ENCODE assay signal across 31 cellular contexts in the genomic region with DNA sequence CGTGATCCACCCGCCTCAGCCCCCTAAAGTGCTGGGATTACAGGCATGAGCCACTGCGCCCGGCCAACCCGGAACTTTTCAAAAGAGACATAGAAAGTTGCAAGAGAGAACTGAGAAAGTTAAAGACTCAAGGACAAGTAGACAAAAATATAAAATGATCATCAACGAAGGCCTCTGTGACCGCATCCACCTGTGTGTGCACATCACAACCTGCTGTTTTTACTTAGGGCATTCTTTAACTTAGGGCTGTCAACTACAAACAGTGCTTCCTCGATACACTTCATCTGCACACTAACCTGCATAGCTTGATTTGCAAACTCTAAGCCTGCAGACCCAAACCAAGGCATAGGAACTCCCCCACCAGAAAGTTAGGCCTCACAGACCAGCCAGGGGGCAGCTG.
"Had no signal": no experiment of that assay in that cellular context is flagged by ENCODE, and none has a peak within 500 bp of the region (broad histone marks: within the 10 kb centered on the region; RNA-seq: fewer than 3 reads in every experiment).

No MANE protein-coding gene starts in this region.

- H3K27me3 Mint-ChIP-seq: activated CD4-positive, alpha-beta memory T cell treated with anti-CD3 and anti-CD28 coated beads, Interleukin-2, amount 10 ng/mL, durations not matched to agents 7 days and 5 days; activated CD4-positive, alpha-beta T cell treated with anti-CD3 and anti-CD28 coated beads, Interleukin-2, amount 10 ng/mL, durations not matched to agents 7 days and 5 days; activated naive CD4-positive, alpha-beta T cell treated with anti-CD3 and anti-CD28 coated beads, Interleukin-2, amount 10 ng/mL, durations not matched to agents 7 days and 5 days; activated naive CD8-positive, alpha-beta T cell treated with anti-CD3 and anti-CD28 coated beads, Interleukin-2, amount 10 ng/mL, durations not matched to agents 7 days and 5 days; activated T-cell treated with anti-CD3 and anti-CD28 coated beads, Interleukin-2, amount 50 U/mL, for 24 hours had no signal

- H3K9me3 Mint-ChIP-seq: activated CD4-positive, alpha-beta memory T cell treated with anti-CD3 and anti-CD28 coated beads, Interleukin-2, amount 10 ng/mL, durations not matched to agents 7 days and 5 days; activated CD4-positive, alpha-beta T cell treated with anti-CD3 and anti-CD28 coated beads, Interleukin-2, amount 10 ng/mL, durations not matched to agents 7 days and 5 days; activated naive CD4-positive, alpha-beta T cell treated with anti-CD3 and anti-CD28 coated beads, Interleukin-2, amount 10 ng/mL, durations not matched to agents 7 days and 5 days; activated naive CD8-positive, alpha-beta T cell treated with anti-CD3 and anti-CD28 coated beads, Interleukin-2, amount 10 ng/mL, durations not matched to agents 7 days and 5 days; activated T-cell treated with anti-CD3 and anti-CD28 coated beads, Interleukin-2, amount 50 U/mL, for 24 hours; nephron; T-helper 1 cell treated with Interleukin-12 subunit alpha and Interleukin-12 subunit beta and Interleukin-4 antibody, amounts not matched to agents 30 μg/mL and 1 μg/mL, for 36 hours had no signal

- DNase-seq: activated CD4-positive, alpha-beta memory T cell treated with anti-CD3 and anti-CD28 coated beads, Interleukin-2, amount 10 ng/mL, durations not matched to agents 7 days and 5 days; activated CD4-positive, alpha-beta T cell treated with anti-CD3 and anti-CD28 coated beads, Interleukin-2, amount 10 ng/mL, durations not matched to agents 7 days and 5 days; activated CD4-positive, CD25-positive, alpha-beta regulatory T cell treated with anti-CD3 and anti-CD28 coated beads, Interleukin-2, amount 50 U/mL, for 72 hours; activated CD8-positive, alpha-beta memory T cell treated with anti-CD3 and anti-CD28 coated beads, Interleukin-2, amount 50 U/mL, for 48 hours; activated gamma-delta T cell; activated naive CD4-positive, alpha-beta T cell treated with anti-CD3 and anti-CD28 coated beads, Interleukin-2, amount 10 ng/mL, durations not matched to agents 7 days and 5 days; activated naive CD8-positive, alpha-beta T cell treated with anti-CD3 and anti-CD28 coated beads, Interleukin-2, amount 10 ng/mL, durations not matched to agents 7 days and 5 days; activated T-cell treated with anti-CD3 and anti-CD28 coated beads, Interleukin-2, amount 50 U/mL, for 24 hours; brain microvascular endothelial cell; dorsolateral prefrontal cortex; effector memory CD4-positive, alpha-beta T cell; erythroblast; gastrocnemius medialis; glutamatergic neuron; lower lobe of right lung; mesendoderm; ovary; retina; small intestine; stimulated activated CD4-positive, alpha-beta T cell treated with anti-CD3 and anti-CD28 coated beads, Interleukin-1b, Interleukin-23, amount 100 ng/mL, for 48 hours; stimulated activated CD4-positive, alpha-beta T cell treated with anti-CD3 and anti-CD28 coated beads, Interleukin-4, amount 100 ng/mL, for 4 hours; stimulated activated CD8-positive, alpha-beta memory T cell treated with anti-CD3 and anti-CD28 coated beads, Interleukin-4, amount 100 ng/mL, for 48 hours; stimulated activated naive CD4-positive, alpha-beta T cell; T1000; WERI-Rb-1 had no signal

- H3K4me1 Mint-ChIP-seq: nephron had no signal

- H3K27ac Mint-ChIP-seq: activated CD4-positive, alpha-beta memory T cell treated with anti-CD3 and anti-CD28 coated beads, Interleukin-2, amount 10 ng/mL, durations not matched to agents 7 days and 5 days; activated CD4-positive, alpha-beta T cell treated with anti-CD3 and anti-CD28 coated beads, Interleukin-2, amount 10 ng/mL, durations not matched to agents 7 days and 5 days; activated naive CD4-positive, alpha-beta T cell treated with anti-CD3 and anti-CD28 coated beads, Interleukin-2, amount 10 ng/mL, durations not matched to agents 7 days and 5 days; activated naive CD8-positive, alpha-beta T cell treated with anti-CD3 and anti-CD28 coated beads, Interleukin-2, amount 10 ng/mL, durations not matched to agents 7 days and 5 days; T-helper 1 cell treated with Interleukin-12 subunit alpha and Interleukin-12 subunit beta and Interleukin-4 antibody, amounts not matched to agents 30 μg/mL and 1 μg/mL, for 36 hours had no signal

- FAIRE-seq: astrocyte, islet of Langerhans, small intestine had no signal

- H3K4me3 Mint-ChIP-seq: activated CD4-positive, alpha-beta memory T cell treated with anti-CD3 and anti-CD28 coated beads, Interleukin-2, amount 10 ng/mL, durations not matched to agents 7 days and 5 days; activated CD4-positive, alpha-beta T cell treated with anti-CD3 and anti-CD28 coated beads, Interleukin-2, amount 10 ng/mL, durations not matched to agents 7 days and 5 days; activated naive CD4-positive, alpha-beta T cell treated with anti-CD3 and anti-CD28 coated beads, Interleukin-2, amount 10 ng/mL, durations not matched to agents 7 days and 5 days; activated naive CD8-positive, alpha-beta T cell treated with anti-CD3 and anti-CD28 coated beads, Interleukin-2, amount 10 ng/mL, durations not matched to agents 7 days and 5 days; activated T-cell treated with anti-CD3 and anti-CD28 coated beads, Interleukin-2, amount 50 U/mL, for 24 hours; nephron; T-helper 1 cell treated with Interleukin-12 subunit alpha and Interleukin-12 subunit beta and Interleukin-4 antibody, amounts not matched to agents 30 μg/mL and 1 μg/mL, for 36 hours had no signal

- ATAC-seq: gastrocnemius medialis, left lung, lower lobe of right lung, sciatic nerve had no signal
